Comparison of ENCODE assay signal across 1 cellular context in genomic region chr19:10420444-10421239, GRCh38.
A peak's percentile ranks its signal among the peaks of the same experiment; 100 is the strongest.
TF ChIP-seq lines count a peak whose summit lies in the region.

TSS of gene PDE4A (plus strand) at chr19:10420538. CDS start at chr19:10420765, 227 bp downstream.

TF ChIP-seq in K562, 482 proteins besides CTCF, POLR2A, EP300 and RAD21 (continued from another document and continues in another):
- TF ChIP-seq RREB1 (CRISPR knock-in tag; IDR thresholded peaks at IDR 0.05): no peak
- TF ChIP-seq HDAC2 (IDR thresholded peaks at IDR 0.05): peak; percentile 40; the same call in 1 of the 2 replicates
- peak; percentile 32 for TF ChIP-seq RBM22 (IDR thresholded peaks at IDR 0.05; ENCODE audit: low read depth, low read length, poor library complexity, severe bottlenecking)
- TF ChIP-seq EWSR1 (IDR thresholded peaks at IDR 0.05; ENCODE audit: borderline replicate concordance, low read depth, partially characterized antibody): no peak
- TF ChIP-seq NR4A1 (CRISPR knock-in tag; IDR thresholded peaks at IDR 0.05): no peak
- no peak for TF ChIP-seq NR4A1 (tag; IDR thresholded peaks at IDR 0.05)
- no peak for TF ChIP-seq ARID1B (IDR thresholded peaks at IDR 0.05)
- no peak for TF ChIP-seq XRCC3 (IDR thresholded peaks at IDR 0.05)
- no peak for TF ChIP-seq NBN (IDR thresholded peaks at IDR 0.05; ENCODE audit: low read depth)
- no peak for TF ChIP-seq ZNF699 (CRISPR knock-in tag; IDR thresholded peaks at IDR 0.05; ENCODE audit: insufficient replicate concordance)
- TF ChIP-seq THRB (CRISPR knock-in tag; conservative IDR thresholded peaks at IDR 0.05): no peak
- no peak for TF ChIP-seq TRIM24 (IDR thresholded peaks at IDR 0.05)
- TF ChIP-seq MTF1 (CRISPR knock-in tag; IDR thresholded peaks at IDR 0.05; ENCODE audit: borderline replicate concordance): no peak
- TF ChIP-seq, protein P1, sequence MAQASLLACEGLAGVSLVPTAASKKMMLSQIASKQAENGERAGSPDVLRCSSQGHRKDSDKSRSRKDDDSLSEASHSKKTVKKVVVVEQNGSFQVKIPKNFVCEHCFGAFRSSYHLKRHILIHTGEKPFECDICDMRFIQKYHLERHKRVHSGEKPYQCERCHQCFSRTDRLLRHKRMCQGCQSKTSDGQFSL (CRISPR knock-in tag; IDR thresholded peaks at IDR 0.05): 0 out of 2 replicates have a peak, but pooled peaks have one; percentile 72
- TF ChIP-seq, protein P1 (tag; IDR thresholded peaks at IDR 0.05): no peak
- TF ChIP-seq FOXP1 (CRISPR knock-in tag; IDR thresholded peaks at IDR 0.05): no peak
- no peak for TF ChIP-seq ZNF347 (CRISPR knock-in tag; IDR thresholded peaks at IDR 0.05; ENCODE audit: low read depth)
- TF ChIP-seq HMG20A (CRISPR knock-in tag; conservative IDR thresholded peaks at IDR 0.05): no peak
- TF ChIP-seq ESRRB (CRISPR knock-in tag; IDR thresholded peaks at IDR 0.05; ENCODE audit: borderline replicate concordance): no peak
- TF ChIP-seq SMARCB1 (IDR thresholded peaks at IDR 0.05; ENCODE audit: insufficient read length, low read depth): no peak
- TF ChIP-seq BMI1 (IDR thresholded peaks at IDR 0.05; ENCODE audit: low read length): no peak
- TF ChIP-seq ZNF644 (tag; IDR thresholded peaks at IDR 0.05; ENCODE audit: low read depth): no peak
- no peak for TF ChIP-seq ZBTB1 (CRISPR knock-in tag; IDR thresholded peaks at IDR 0.05; ENCODE audit: borderline replicate concordance, low read depth)
- no peak for TF ChIP-seq KLF13 (tag; IDR thresholded peaks at IDR 0.05; ENCODE audit: borderline replicate concordance, low read depth)
- no peak for TF ChIP-seq RBM15 (IDR thresholded peaks at IDR 0.05; ENCODE audit: insufficient read depth, low read length)
- TF ChIP-seq GABPB1 (CRISPR knock-in tag; IDR thresholded peaks at IDR 0.05): peak; percentile 52; the same call in 1 of the 2 replicates
- TF ChIP-seq SMARCE1 (IDR thresholded peaks at IDR 0.05): no peak
- no peak for TF ChIP-seq ZNF24 (IDR thresholded peaks at IDR 0.05)
- TF ChIP-seq ZNF764 (CRISPR knock-in tag; IDR thresholded peaks at IDR 0.05; ENCODE audit: low read depth): no peak
- TF ChIP-seq, protein P2, sequence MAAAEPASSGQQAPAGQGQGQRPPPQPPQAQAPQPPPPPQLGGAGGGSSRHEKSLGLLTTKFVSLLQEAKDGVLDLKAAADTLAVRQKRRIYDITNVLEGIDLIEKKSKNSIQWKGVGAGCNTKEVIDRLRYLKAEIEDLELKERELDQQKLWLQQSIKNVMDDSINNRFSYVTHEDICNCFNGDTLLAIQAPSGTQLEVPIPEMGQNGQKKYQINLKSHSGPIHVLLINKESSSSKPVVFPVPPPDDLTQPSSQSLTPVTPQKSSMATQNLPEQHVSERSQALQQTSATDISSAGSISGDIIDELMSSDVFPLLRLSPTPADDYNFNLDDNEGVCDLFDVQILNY (CRISPR knock-in tag; IDR thresholded peaks at IDR 0.05): no peak
- TF ChIP-seq RBFOX2 (IDR thresholded peaks at IDR 0.05; ENCODE audit: low read depth, low read length): peak; percentile 57
- no peak for TF ChIP-seq KLF1 (tag; IDR thresholded peaks at IDR 0.05)
- no peak for TF ChIP-seq ZNF12 (CRISPR knock-in tag; IDR thresholded peaks at IDR 0.05)
- TF ChIP-seq, protein P3, sequence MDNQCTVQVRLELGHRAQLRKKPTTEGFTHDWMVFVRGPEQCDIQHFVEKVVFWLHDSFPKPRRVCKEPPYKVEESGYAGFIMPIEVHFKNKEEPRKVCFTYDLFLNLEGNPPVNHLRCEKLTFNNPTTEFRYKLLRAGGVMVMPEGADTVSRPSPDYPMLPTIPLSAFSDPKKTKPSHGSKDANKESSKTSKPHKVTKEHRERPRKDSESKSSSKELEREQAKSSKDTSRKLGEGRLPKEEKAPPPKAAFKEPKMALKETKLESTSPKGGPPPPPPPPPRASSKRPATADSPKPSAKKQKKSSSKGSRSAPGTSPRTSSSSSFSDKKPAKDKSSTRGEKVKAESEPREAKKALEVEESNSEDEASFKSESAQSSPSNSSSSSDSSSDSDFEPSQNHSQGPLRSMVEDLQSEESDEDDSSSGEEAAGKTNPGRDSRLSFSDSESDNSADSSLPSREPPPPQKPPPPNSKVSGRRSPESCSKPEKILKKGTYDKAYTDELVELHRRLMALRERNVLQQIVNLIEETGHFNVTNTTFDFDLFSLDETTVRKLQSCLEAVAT (IDR thresholded peaks at IDR 0.05): no peak
- TF ChIP-seq CBX8 (IDR thresholded peaks at IDR 0.05; ENCODE audit: borderline replicate concordance, extremely low read depth, low read depth, low read length, poor library complexity, severe bottlenecking): no peak
- TF ChIP-seq, protein P4, sequence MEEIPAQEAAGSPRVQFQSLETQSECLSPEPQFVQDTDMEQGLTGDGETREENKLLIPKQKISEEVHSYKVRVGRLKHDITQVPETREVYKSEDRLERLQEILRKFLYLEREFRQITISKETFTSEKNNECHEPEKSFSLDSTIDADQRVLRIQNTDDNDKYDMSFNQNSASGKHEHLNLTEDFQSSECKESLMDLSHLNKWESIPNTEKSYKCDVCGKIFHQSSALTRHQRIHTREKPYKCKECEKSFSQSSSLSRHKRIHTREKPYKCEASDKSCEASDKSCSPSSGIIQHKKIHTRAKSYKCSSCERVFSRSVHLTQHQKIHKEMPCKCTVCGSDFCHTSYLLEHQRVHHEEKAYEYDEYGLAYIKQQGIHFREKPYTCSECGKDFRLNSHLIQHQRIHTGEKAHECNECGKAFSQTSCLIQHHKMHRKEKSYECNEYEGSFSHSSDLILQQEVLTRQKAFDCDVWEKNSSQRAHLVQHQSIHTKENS (CRISPR knock-in tag; IDR thresholded peaks at IDR 0.05): no peak
- no peak for TF ChIP-seq ZFPM2 (CRISPR knock-in tag; IDR thresholded peaks at IDR 0.05)
- TF ChIP-seq HNRNPH1 (optimal IDR thresholded peaks at IDR 0.05; ENCODE audit: low read depth, low read length): no peak
- TF ChIP-seq DNMT1 (IDR thresholded peaks at IDR 0.05): no peak
- no peak for TF ChIP-seq PTRF (tag; IDR thresholded peaks at IDR 0.05)
- no peak for TF ChIP-seq PTTG1 (tag; IDR thresholded peaks at IDR 0.05; ENCODE audit: low read depth)
- no peak; the same call in 1 of the 2 replicates for TF ChIP-seq SMARCC2 (IDR thresholded peaks at IDR 0.05; ENCODE audit: low read depth)
- no peak for TF ChIP-seq SETDB1 (IDR thresholded peaks at IDR 0.05; ENCODE audit: low read length)
- no peak for TF ChIP-seq CHD2 (IDR thresholded peaks at IDR 0.05; ENCODE audit: low read depth, low read length)
- TF ChIP-seq ETV1 (tag; conservative IDR thresholded peaks at IDR 0.05; ENCODE audit: low read depth): no peak
- no peak for TF ChIP-seq ZNF217 (CRISPR knock-in tag; IDR thresholded peaks at IDR 0.05)
- peak; percentile 72 to 79 for TF ChIP-seq NRF1 (conservative IDR thresholded peaks at IDR 0.05 in 1 of 2, IDR thresholded peaks at IDR 0.05 in 1 of 2)
- TF ChIP-seq, protein P5, sequence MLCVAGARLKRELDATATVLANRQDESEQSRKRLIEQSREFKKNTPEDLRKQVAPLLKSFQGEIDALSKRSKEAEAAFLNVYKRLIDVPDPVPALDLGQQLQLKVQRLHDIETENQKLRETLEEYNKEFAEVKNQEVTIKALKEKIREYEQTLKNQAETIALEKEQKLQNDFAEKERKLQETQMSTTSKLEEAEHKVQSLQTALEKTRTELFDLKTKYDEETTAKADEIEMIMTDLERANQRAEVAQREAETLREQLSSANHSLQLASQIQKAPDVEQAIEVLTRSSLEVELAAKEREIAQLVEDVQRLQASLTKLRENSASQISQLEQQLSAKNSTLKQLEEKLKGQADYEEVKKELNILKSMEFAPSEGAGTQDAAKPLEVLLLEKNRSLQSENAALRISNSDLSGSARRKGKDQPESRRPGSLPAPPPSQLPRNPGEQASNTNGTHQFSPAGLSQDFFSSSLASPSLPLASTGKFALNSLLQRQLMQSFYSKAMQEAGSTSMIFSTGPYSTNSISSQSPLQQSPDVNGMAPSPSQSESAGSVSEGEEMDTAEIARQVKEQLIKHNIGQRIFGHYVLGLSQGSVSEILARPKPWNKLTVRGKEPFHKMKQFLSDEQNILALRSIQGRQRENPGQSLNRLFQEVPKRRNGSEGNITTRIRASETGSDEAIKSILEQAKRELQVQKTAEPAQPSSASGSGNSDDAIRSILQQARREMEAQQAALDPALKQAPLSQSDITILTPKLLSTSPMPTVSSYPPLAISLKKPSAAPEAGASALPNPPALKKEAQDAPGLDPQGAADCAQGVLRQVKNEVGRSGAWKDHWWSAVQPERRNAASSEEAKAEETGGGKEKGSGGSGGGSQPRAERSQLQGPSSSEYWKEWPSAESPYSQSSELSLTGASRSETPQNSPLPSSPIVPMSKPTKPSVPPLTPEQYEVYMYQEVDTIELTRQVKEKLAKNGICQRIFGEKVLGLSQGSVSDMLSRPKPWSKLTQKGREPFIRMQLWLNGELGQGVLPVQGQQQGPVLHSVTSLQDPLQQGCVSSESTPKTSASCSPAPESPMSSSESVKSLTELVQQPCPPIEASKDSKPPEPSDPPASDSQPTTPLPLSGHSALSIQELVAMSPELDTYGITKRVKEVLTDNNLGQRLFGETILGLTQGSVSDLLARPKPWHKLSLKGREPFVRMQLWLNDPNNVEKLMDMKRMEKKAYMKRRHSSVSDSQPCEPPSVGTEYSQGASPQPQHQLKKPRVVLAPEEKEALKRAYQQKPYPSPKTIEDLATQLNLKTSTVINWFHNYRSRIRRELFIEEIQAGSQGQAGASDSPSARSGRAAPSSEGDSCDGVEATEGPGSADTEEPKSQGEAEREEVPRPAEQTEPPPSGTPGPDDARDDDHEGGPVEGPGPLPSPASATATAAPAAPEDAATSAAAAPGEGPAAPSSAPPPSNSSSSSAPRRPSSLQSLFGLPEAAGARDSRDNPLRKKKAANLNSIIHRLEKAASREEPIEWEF (CRISPR knock-in tag; IDR thresholded peaks at IDR 0.05): no peak
